2 cellular contexts compared by ENCODE assay signal in genomic region chr6:97867177-97867576, GRCh38.
TF ChIP-seq lines count a peak whose summit lies in the region.

No MANE protein-coding gene starts in this region.

TF ChIP-seq in HEK293, 187 proteins besides CTCF, POLR2A, EP300 and RAD21:
- TF ChIP-seq ZNF513 (tag by site-specific recombination; IDR thresholded peaks at IDR 0.05) (no peak), ZNF670 (tag by site-specific recombination; IDR thresholded peaks at IDR 0.05; ENCODE audit: low read depth) (no peak), ZNF76 (tag by site-specific recombination; IDR thresholded peaks at IDR 0.05; ENCODE audit: borderline replicate concordance, low read depth) (no peak), ZNF280D (tag by site-specific recombination; IDR thresholded peaks at IDR 0.05) (0 out of 2 replicates have a peak, but pooled peaks have one; percentile 42), ZNF677 (tag by site-specific recombination; IDR thresholded peaks at IDR 0.05) (no peak), ZBTB48 (tag by site-specific recombination; IDR thresholded peaks at IDR 0.05) (no peak), ZNF146 (tag by site-specific recombination; IDR thresholded peaks at IDR 0.05) (peak; percentile 70; the same call in 1 of the 2 replicates)

TF ChIP-seq in H1, 55 proteins besides CTCF, POLR2A, EP300 and RAD21:
- TF ChIP-seq NANOG (IDR thresholded peaks at IDR 0.05; ENCODE audit: insufficient read depth, low read depth, low read length, poor library complexity, severe bottlenecking): no peak
- peak; percentile 43; the same call in 1 of the 2 replicates for TF ChIP-seq KDM1A (IDR thresholded peaks at IDR 0.05; ENCODE audit: borderline replicate concordance, low read length)
TF ChIP-seq in H1: peak in this region for 1.
